14 cellular contexts compared by ENCODE assay signal in the genomic region with DNA sequence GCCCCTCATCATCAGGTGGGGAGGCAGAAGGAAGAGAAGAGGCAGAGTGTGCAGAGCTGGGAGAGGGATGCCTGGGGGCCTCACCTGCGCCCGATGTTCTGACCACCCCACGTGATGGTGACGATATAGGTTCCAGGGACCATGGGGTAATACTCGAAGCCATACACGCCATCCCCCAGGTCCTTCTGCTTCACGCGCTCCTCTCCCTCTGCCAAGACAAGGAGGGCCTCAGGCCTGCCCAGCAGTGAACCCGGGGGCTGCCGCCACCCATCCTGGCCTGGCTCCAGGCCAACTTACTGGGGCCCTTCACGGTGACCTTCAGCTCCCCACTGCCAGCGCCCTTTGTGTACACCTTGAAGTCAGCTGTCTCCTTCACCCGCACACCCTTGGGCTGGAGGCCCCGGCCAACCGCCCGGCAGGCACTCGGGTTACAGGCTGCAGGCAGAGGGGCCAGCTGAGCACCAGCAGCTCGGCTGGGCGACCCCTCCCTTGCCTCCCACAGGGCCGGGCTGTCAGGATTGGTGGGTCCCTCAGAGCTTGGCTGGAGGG. TPM values are rescaled to one million over a fixed set of nuclear protein-coding genes. Genes with fewer than 3 reads are reported as not detected.
DNase-seq lines count a peak whose midpoint lies in the region; ATAC-seq and TF ChIP-seq lines count a peak whose summit lies in the region.
"Had no signal": no experiment of that assay in that cellular context is flagged by ENCODE, and none has a peak within 500 bp of the region (broad histone marks: within the 10 kb centered on the region; RNA-seq: fewer than 3 reads in every experiment).

No MANE protein-coding gene starts in this region.

- H3K9me3 ChIP-seq in left ventricle myocardium inferior (replicated peaks) (no peaks in the 10 kb centered on the region), esophagus squamous epithelium (no peaks in the 10 kb centered on the region), transverse colon (no peaks in the 10 kb centered on the region)

- H3K4me3 Mint-ChIP-seq in HFFc6: no peak overlapping the region; the same call in 1 of the 2 replicates
- H3K4me3 Mint-ChIP-seq: activated CD4-positive, alpha-beta T cell treated with anti-CD3 and anti-CD28 coated beads for 36 hours had no signal

- no peak for TF ChIP-seq EP300 in transverse colon (IDR thresholded peaks at IDR 0.05; ENCODE audit: low read depth)

- H3K36me3 ChIP-seq in left ventricle myocardium inferior: peaks cover 74% of the 10 kb centered on the region
- peaks cover 24 to 72% (median 42%) of the 10 kb centered on the region in 3 donors for H3K36me3 ChIP-seq in esophagus squamous epithelium
- H3K36me3 ChIP-seq in transverse colon: no peaks in the 10 kb centered on the region

- H3K27me3 Mint-ChIP-seq in HFFc6 (ENCODE audit: insufficient read depth): peaks cover 11% of the 10 kb centered on the region
- H3K27me3 Mint-ChIP-seq: activated CD4-positive, alpha-beta T cell treated with anti-CD3 and anti-CD28 coated beads for 36 hours had no signal

- peaks cover 11% of the 10 kb centered on the region for H3K36me3 Mint-ChIP-seq in HFFc6 (ENCODE audit: low read depth)

- H3K4me1 ChIP-seq in left ventricle myocardium inferior: peaks cover 46% of the 10 kb centered on the region
- H3K4me1 ChIP-seq in esophagus squamous epithelium: peaks cover 14 to 61% (median 15%) of the 10 kb centered on the region in 3 donors
- H3K4me1 ChIP-seq in transverse colon: peaks cover 0 to 26% (median 3%) of the 10 kb centered on the region in 4 donors

- no peak for ATAC-seq in Right ventricle myocardium superior (ENCODE audit: poor library complexity)
- ATAC-seq: activated CD4-positive, alpha-beta T cell treated with anti-CD3 and anti-CD28 coated beads for 36 hours had no signal

- H3K27ac ChIP-seq in left ventricle myocardium inferior (replicated peaks) (peak overlapping the region; percentile 95), esophagus squamous epithelium (peak overlapping the region in 3 of 4 donors; percentile 58 to 99 (median 93)), transverse colon (peak overlapping the region; percentile 95 to 99 (median 97))
- H3K27ac ChIP-seq: dorsolateral prefrontal cortex had no signal

- H3K4me3 ChIP-seq in left ventricle myocardium inferior: no peak overlapping the region
- H3K4me3 ChIP-seq in esophagus squamous epithelium: peak overlapping the region in 1 of 4 donors; percentile 12
- H3K4me3 ChIP-seq in transverse colon: no peak overlapping the region
- H3K4me3 ChIP-seq: dorsolateral prefrontal cortex, upper lobe of left lung had no signal

- H3K27me3 ChIP-seq in left ventricle myocardium inferior (ENCODE audit: low read depth) (no peaks in the 10 kb centered on the region), esophagus squamous epithelium (no peaks in the 10 kb centered on the region), transverse colon (peaks cover under 1% of the 10 kb centered on the region)
- H3K27me3 ChIP-seq: upper lobe of left lung had no signal

- TF ChIP-seq POLR2A in esophagus squamous epithelium (IDR thresholded peaks at IDR 0.05): no peak
- no peak for TF ChIP-seq POLR2A in transverse colon (IDR thresholded peaks at IDR 0.05)

- no peak overlapping the region; the same call in 1 of the 2 replicates for H3K27ac Mint-ChIP-seq in HFFc6
- H3K27ac Mint-ChIP-seq: activated CD4-positive, alpha-beta T cell treated with anti-CD3 and anti-CD28 coated beads for 36 hours had no signal

- H3K9me3 Mint-ChIP-seq in HFFc6: no peaks in the 10 kb centered on the region

- peaks cover 5% of the 10 kb centered on the region; the same call in 1 of the 2 replicates for H3K4me1 Mint-ChIP-seq in HFFc6 (ENCODE audit: low read depth)

- no peak for TF ChIP-seq CTCF in left ventricle myocardium inferior (IDR thresholded peaks at IDR 0.05; ENCODE audit: borderline replicate concordance)
- TF ChIP-seq CTCF in esophagus squamous epithelium (IDR thresholded peaks at IDR 0.05): no peak
- TF ChIP-seq CTCF in transverse colon (IDR thresholded peaks at IDR 0.05): no peak
- no peak for TF ChIP-seq CTCF in HFFc6 (IDR thresholded peaks at IDR 0.05)

- intact Hi-C loops in left ventricle myocardium inferior (cut with micrococcal nuclease) (no loop called here), Right ventricle myocardium superior (cut with DNase I) (no loop called here), esophagus squamous epithelium (cut with DNase I) (no loop called here), transverse colon (cut with DNase I; ENCODE audit: low total_unique reads) (no loop called here)

- DNase-seq in left ventricle myocardium inferior (no peak), Right ventricle myocardium superior (no peak), esophagus squamous epithelium (lab: John Stamatoyannopoulos, UW) (no peak), transverse colon (no peak), HFFc6 (no peak), glomerular visceral epithelial cell (ENCODE audit: extremely low spot score) (no peak)
- DNase-seq: activated CD4-positive, alpha-beta T cell treated with anti-CD3 and anti-CD28 coated beads for 36 hours; anterior cingulate cortex; DMS153; dorsolateral prefrontal cortex; NCI-H2029 treated with DMSO at 0.1 percent for 48 hours; NCI-H82; T-helper 2 cell had no signal

- WGBS in esophagus squamous epithelium, 2 donors: 20 to 86% methylated on average over 1 to 7 of the region's 20 CpGs
- 74% methylated on average over 12 of the region's 20 CpGs; no CpG with 5 or more reads in 1 of the 2 donors for WGBS in transverse colon (ENCODE audit: low coverage in 1 of 2), 2 donors

- in situ Hi-C loops in transverse colon (cut with MboI; ENCODE audit: low pct_ligation_motif_present in 1 of 4, low pct_unique_long_range_greater_than_20kb in 1 of 4, low sequenced_read_pairs in 3 of 4): no loop called here

RNA-seq across cellular contexts. Expression of gene FLNA, which starts 9.3 kb away (rescaled TPM):
- 225 TPM for total RNA-seq in left ventricle myocardium inferior
- total RNA-seq in Right ventricle myocardium superior: 216 TPM
- total RNA-seq in esophagus squamous epithelium: 1,000 to 10,000 TPM in 1 of 4 donors, 100 to 1,000 TPM in 3; 290 to 1,242 (median 582) TPM
- 1,000 to 10,000 TPM in 2 of 4 donors, 100 to 1,000 TPM in 2; 632 to 3,163 (median 1,262) TPM for total RNA-seq in transverse colon
- 1,000 to 10,000 TPM; 2,260 to 2,886 (median 2,666) TPM for total RNA-seq in HFFc6 (2021; fragmentation: NEBNext Ultra II Directional; extraction: Animal tissue kit (Norgen Biotek cat#: 25700))

RNA-seq across cellular contexts. Expression of gene EMD, which starts 14.0 kb away (rescaled TPM):
- 55.6 TPM for total RNA-seq in left ventricle myocardium inferior
- total RNA-seq in Right ventricle myocardium superior: 49.2 TPM
- total RNA-seq in esophagus squamous epithelium: 10 to 100 TPM; 12.7 to 50.1 (median 40.2) TPM
- 10 to 100 TPM; 27.3 to 89.8 (median 55.5) TPM for total RNA-seq in transverse colon
- total RNA-seq in HFFc6 (2021; fragmentation: NEBNext Ultra II Directional; extraction: Animal tissue kit (Norgen Biotek cat#: 25700)): 100 to 1,000 TPM in 4 of 6 experiments, 10 to 100 TPM in 2; 84.8 to 119 (median 108) TPM

RNA-seq across cellular contexts. Expression of gene RPL10, which starts 33.1 kb away (rescaled TPM):
- total RNA-seq in left ventricle myocardium inferior (1,850 TPM), Right ventricle myocardium superior (2,020 TPM), esophagus squamous epithelium (1,000 to 10,000 TPM; 2,607 to 8,937 (median 4,770) TPM), transverse colon (1,000 to 10,000 TPM; 1,352 to 4,861 (median 3,415) TPM)
- 1,000 to 10,000 TPM; 1,764 to 1,978 (median 1,934) TPM for total RNA-seq in HFFc6 (2021; fragmentation: NEBNext Ultra II Directional; extraction: Animal tissue kit (Norgen Biotek cat#: 25700))

RNA-seq across cellular contexts. Expression of gene DNASE1L1, which starts 43.9 kb away (rescaled TPM):
- total RNA-seq in left ventricle myocardium inferior (56.3 TPM), Right ventricle myocardium superior (57.7 TPM), esophagus squamous epithelium (10 to 100 TPM; 21.7 to 41.4 (median 32.1) TPM), transverse colon (100 to 1,000 TPM in 1 of 4 donors, 10 to 100 TPM in 3; 15.9 to 156 (median 36.9) TPM)
- 10 to 100 TPM; 74.8 to 96.3 (median 87.4) TPM for total RNA-seq in HFFc6 (2021; fragmentation: NEBNext Ultra II Directional; extraction: Animal tissue kit (Norgen Biotek cat#: 25700))

RNA-seq across cellular contexts. Expression of gene TAFAZZIN, which starts 46.2 kb away (rescaled TPM):
- total RNA-seq in left ventricle myocardium inferior (39.8 TPM), Right ventricle myocardium superior (36.1 TPM), esophagus squamous epithelium (10 to 100 TPM; 16.3 to 37.4 (median 31.4) TPM), transverse colon (100 to 1,000 TPM in 2 of 4 donors, 10 to 100 TPM in 2; 46.7 to 495 (median 101) TPM)
- 10 to 100 TPM; 13.0 to 17.3 (median 15.1) TPM for total RNA-seq in HFFc6 (2021; fragmentation: NEBNext Ultra II Directional; extraction: Animal tissue kit (Norgen Biotek cat#: 25700))
